In genomic region chr2:173614265-173614930, GRCh38 we compare ENCODE assay signal across 23 cellular contexts.
"Had no signal": no experiment of that assay in that cellular context is flagged by ENCODE, and none has a peak within 500 bp of the region (broad histone marks: within the 10 kb centered on the region; RNA-seq: fewer than 3 reads in every experiment).

No MANE protein-coding gene starts in this region.

- H3K9me3 ChIP-seq: esophagus squamous epithelium, neutrophil, psoas muscle, testis, transverse colon had no signal

- H3K4me3 Mint-ChIP-seq: dendritic cell treated with granulocyte-macrophage colony-stimulating factor and Interleukin-4, amounts not matched to agents 40 ng/mL and 50 ng/mL, for 4 days; effector memory CD8-positive, alpha-beta T cell; memory B cell; mesothelial cell of epicardium; natural killer cell treated with Interleukin-12 subunit alpha and Interleukin-12 subunit beta and Interleukin-15 and Interleukin-18, amount 100 ng/mL, for 72 hours; stimulated activated naive B cell treated with anti-CD40 and anti-IgM and Interleukin-4, amounts not matched to agents 10 μg/mL and 1 μg/mL and 100 μg/mL, for 72 hours; stimulated activated naive CD8-positive, alpha-beta T cell treated with anti-CD3 and anti-CD28 coated beads, Interleukin-15, amount 100 ng/mL, for 72 hours had no signal

- H3K27me3 ChIP-seq: esophagus squamous epithelium, gastroesophageal sphincter, testis, transverse colon had no signal

- H3K4me1 ChIP-seq: gastroesophageal sphincter, left ventricle myocardium inferior, lower lobe of right lung, psoas muscle, testis had no signal

- ATAC-seq: effector memory CD8-positive, alpha-beta T cell; gastroesophageal sphincter; lower lobe of right lung; natural killer cell treated with Interleukin-12 subunit alpha and Interleukin-12 subunit beta and Interleukin-15 and Interleukin-18, amount 100 ng/mL, for 72 hours; psoas muscle; sciatic nerve; stimulated activated naive B cell treated with anti-CD40 and anti-IgM and Interleukin-4, amounts not matched to agents 10 μg/mL and 1 μg/mL and 100 μg/mL, for 72 hours; stimulated activated naive CD8-positive, alpha-beta T cell treated with anti-CD3 and anti-CD28 coated beads, Interleukin-15, amount 100 ng/mL, for 72 hours had no signal

- H3K4me1 Mint-ChIP-seq: memory B cell; stimulated activated naive B cell treated with anti-CD40 and anti-IgM and Interleukin-4, amounts not matched to agents 10 μg/mL and 1 μg/mL and 100 μg/mL, for 72 hours; stimulated activated naive CD8-positive, alpha-beta T cell treated with anti-CD3 and anti-CD28 coated beads, Interleukin-15, amount 100 ng/mL, for 72 hours had no signal

- H3K4me3 ChIP-seq: esophagus squamous epithelium, gastroesophageal sphincter, left ventricle myocardium inferior, lower lobe of right lung, psoas muscle, testis, transverse colon had no signal

- FAIRE-seq: colon had no signal

- H3K9me3 Mint-ChIP-seq: dendritic cell treated with granulocyte-macrophage colony-stimulating factor and Interleukin-4, amounts not matched to agents 40 ng/mL and 50 ng/mL, for 4 days; effector memory CD8-positive, alpha-beta T cell; natural killer cell treated with Interleukin-12 subunit alpha and Interleukin-12 subunit beta and Interleukin-15 and Interleukin-18, amount 100 ng/mL, for 72 hours; stimulated activated naive CD8-positive, alpha-beta T cell treated with anti-CD3 and anti-CD28 coated beads, Interleukin-15, amount 100 ng/mL, for 72 hours had no signal

- DNase-seq: effector memory CD8-positive, alpha-beta T cell; esophagus squamous epithelium; foreskin fibroblast; glutamatergic neuron; islet precursor cell; left ventricle myocardium inferior; lower lobe of right lung; psoas muscle; retina; stimulated activated CD4-positive, alpha-beta T cell treated with anti-CD3 and anti-CD28 coated beads, Interleukin-2, amount 100 ng/mL, for 24 hours; stimulated activated CD4-positive, alpha-beta T cell treated with anti-CD3 and anti-CD28 coated beads, Interleukin-4, amount 100 ng/mL, for 4 hours; stimulated activated naive B cell treated with anti-CD40 and anti-IgM and Interleukin-4, amounts not matched to agents 10 μg/mL and 1 μg/mL and 100 μg/mL, for 72 hours; stimulated activated naive CD8-positive, alpha-beta T cell treated with anti-CD3 and anti-CD28 coated beads, Interleukin-15, amount 100 ng/mL, for 72 hours; testis; transverse colon had no signal

- H3K36me3 Mint-ChIP-seq: memory B cell; mesothelial cell of epicardium; natural killer cell treated with Interleukin-12 subunit alpha and Interleukin-12 subunit beta and Interleukin-15 and Interleukin-18, amount 100 ng/mL, for 72 hours had no signal

- H3K36me3 ChIP-seq: esophagus squamous epithelium, gastroesophageal sphincter, left ventricle myocardium inferior, lower lobe of right lung, neutrophil, transverse colon had no signal

- H3K27ac Mint-ChIP-seq: dendritic cell treated with granulocyte-macrophage colony-stimulating factor and Interleukin-4, amounts not matched to agents 40 ng/mL and 50 ng/mL, for 4 days; effector memory CD8-positive, alpha-beta T cell; memory B cell; mesothelial cell of epicardium; natural killer cell treated with Interleukin-12 subunit alpha and Interleukin-12 subunit beta and Interleukin-15 and Interleukin-18, amount 100 ng/mL, for 72 hours; stimulated activated naive B cell treated with anti-CD40 and anti-IgM and Interleukin-4, amounts not matched to agents 10 μg/mL and 1 μg/mL and 100 μg/mL, for 72 hours; stimulated activated naive CD8-positive, alpha-beta T cell treated with anti-CD3 and anti-CD28 coated beads, Interleukin-15, amount 100 ng/mL, for 72 hours had no signal

- H3K27ac ChIP-seq: esophagus squamous epithelium, gastroesophageal sphincter, left ventricle myocardium inferior, lower lobe of right lung, neutrophil, psoas muscle, testis, transverse colon had no signal
